Comparison of ENCODE assay signal across 2 cellular contexts in the genomic region with DNA sequence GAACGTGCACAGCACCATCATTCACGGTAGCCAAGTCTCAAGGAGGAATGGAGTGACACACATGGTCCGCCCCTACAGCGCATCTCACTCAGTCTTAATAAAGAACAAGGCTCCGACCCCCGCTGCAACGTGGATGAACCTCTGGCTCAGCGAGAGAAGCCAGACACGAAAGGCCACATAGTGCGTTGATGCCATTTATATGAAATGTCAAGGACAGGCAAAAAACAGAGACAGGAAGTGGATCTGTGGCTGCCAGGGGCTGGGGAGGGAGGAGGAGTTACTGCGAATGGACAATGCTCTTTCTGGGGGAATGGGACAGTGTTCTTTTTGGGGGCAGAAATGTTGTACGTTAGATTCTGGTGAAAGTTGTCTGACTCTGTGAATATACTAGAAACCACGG.
TF ChIP-seq lines count a peak whose summit lies in the region.

No MANE protein-coding gene starts in this region.

TF ChIP-seq in liver, 16 proteins besides CTCF, POLR2A, EP300 and RAD21:
- peak; percentile 27 for TF ChIP-seq NR2F2 (IDR thresholded peaks at IDR 0.05)
- TF ChIP-seq YY1 (IDR thresholded peaks at IDR 0.05), result no peak
- TF ChIP-seq, protein P1, sequence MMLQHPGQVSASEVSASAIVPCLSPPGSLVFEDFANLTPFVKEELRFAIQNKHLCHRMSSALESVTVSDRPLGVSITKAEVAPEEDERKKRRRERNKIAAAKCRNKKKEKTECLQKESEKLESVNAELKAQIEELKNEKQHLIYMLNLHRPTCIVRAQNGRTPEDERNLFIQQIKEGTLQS (IDR thresholded peaks at IDR 0.05), result no peak

TF ChIP-seq in HepG2, 621 proteins besides CTCF, POLR2A, EP300 and RAD21:
- TF ChIP-seq, protein P2, sequence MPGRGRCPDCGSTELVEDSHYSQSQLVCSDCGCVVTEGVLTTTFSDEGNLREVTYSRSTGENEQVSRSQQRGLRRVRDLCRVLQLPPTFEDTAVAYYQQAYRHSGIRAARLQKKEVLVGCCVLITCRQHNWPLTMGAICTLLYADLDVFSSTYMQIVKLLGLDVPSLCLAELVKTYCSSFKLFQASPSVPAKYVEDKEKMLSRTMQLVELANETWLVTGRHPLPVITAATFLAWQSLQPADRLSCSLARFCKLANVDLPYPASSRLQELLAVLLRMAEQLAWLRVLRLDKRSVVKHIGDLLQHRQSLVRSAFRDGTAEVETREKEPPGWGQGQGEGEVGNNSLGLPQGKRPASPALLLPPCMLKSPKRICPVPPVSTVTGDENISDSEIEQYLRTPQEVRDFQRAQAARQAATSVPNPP (CRISPR knock-in tag; IDR thresholded peaks at IDR 0.05), result no peak
- TF ChIP-seq CHD4 (IDR thresholded peaks at IDR 0.05; ENCODE audit: borderline replicate concordance, low read length) (no peak), ZNF543 (CRISPR knock-in tag; IDR thresholded peaks at IDR 0.05) (no peak), CHCHD3 (CRISPR knock-in tag; IDR thresholded peaks at IDR 0.05) (no peak), KDM3A (CRISPR knock-in tag; IDR thresholded peaks at IDR 0.05; ENCODE audit: low read depth) (no peak), HNF4A (CRISPR knock-in tag; IDR thresholded peaks at IDR 0.05) (no peak), TSC22D2 (CRISPR knock-in tag; IDR thresholded peaks at IDR 0.05; ENCODE audit: borderline replicate concordance) (no peak), ZNF577 (CRISPR knock-in tag; IDR thresholded peaks at IDR 0.05; ENCODE audit: borderline replicate concordance, low read depth) (no peak), MEIS2 (CRISPR knock-in tag; IDR thresholded peaks at IDR 0.05) (no peak), TEAD3 (CRISPR knock-in tag; optimal IDR thresholded peaks at IDR 0.05; ENCODE audit: borderline replicate concordance) (no peak), ZNF629 (CRISPR knock-in tag; conservative IDR thresholded peaks at IDR 0.05) (no peak), ZNF564 (CRISPR knock-in tag; IDR thresholded peaks at IDR 0.05) (no peak)
- TF ChIP-seq, protein P3, sequence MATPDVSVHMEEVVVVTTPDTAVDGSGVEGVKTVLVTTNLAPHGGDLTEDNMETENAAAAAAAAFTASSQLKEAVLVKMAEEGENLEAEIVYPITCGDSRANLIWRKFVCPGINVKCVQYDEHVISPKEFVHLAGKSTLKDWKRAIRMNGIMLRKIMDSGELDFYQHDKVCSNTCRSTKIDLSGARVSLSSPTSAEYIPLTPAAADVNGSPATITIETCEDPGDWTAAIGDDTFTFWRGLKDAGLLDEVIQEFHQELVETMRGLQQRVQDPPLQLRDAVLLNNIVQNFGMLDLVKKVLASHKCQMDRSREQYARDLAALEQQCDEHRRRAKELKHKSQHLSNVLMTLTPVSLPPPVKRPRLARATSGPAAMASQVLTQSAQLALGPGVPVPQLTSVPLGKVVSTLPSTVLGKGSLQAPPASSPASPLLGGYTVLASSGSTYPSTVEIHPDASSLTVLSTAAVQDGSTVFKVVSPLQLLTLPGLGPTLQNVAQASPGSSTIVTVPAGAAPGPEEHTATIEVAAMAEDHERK (CRISPR knock-in tag; IDR thresholded peaks at IDR 0.05; ENCODE audit: low read depth), result no peak
- TF ChIP-seq, protein P4, sequence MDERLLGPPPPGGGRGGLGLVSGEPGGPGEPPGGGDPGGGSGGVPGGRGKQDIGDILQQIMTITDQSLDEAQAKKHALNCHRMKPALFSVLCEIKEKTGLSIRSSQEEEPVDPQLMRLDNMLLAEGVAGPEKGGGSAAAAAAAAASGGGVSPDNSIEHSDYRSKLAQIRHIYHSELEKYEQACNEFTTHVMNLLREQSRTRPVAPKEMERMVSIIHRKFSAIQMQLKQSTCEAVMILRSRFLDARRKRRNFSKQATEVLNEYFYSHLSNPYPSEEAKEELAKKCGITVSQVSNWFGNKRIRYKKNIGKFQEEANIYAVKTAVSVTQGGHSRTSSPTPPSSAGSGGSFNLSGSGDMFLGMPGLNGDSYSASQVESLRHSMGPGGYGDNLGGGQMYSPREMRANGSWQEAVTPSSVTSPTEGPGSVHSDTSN (CRISPR knock-in tag; IDR thresholded peaks at IDR 0.05), result no peak
- TF ChIP-seq, protein P5, sequence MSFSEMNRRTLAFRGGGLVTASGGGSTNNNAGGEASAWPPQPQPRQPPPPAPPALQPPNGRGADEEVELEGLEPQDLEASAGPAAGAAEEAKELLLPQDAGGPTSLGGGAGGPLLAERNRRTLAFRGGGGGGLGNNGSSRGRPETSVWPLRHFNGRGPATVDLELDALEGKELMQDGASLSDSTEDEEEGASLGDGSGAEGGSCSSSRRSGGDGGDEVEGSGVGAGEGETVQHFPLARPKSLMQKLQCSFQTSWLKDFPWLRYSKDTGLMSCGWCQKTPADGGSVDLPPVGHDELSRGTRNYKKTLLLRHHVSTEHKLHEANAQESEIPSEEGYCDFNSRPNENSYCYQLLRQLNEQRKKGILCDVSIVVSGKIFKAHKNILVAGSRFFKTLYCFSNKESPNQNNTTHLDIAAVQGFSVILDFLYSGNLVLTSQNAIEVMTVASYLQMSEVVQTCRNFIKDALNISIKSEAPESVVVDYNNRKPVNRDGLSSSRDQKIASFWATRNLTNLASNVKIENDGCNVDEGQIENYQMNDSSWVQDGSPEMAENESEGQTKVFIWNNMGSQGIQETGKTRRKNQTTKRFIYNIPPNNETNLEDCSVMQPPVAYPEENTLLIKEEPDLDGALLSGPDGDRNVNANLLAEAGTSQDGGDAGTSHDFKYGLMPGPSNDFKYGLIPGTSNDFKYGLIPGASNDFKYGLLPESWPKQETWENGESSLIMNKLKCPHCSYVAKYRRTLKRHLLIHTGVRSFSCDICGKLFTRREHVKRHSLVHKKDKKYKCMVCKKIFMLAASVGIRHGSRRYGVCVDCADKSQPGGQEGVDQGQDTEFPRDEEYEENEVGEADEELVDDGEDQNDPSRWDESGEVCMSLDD (CRISPR knock-in tag; IDR thresholded peaks at IDR 0.05; ENCODE audit: borderline replicate concordance), result no peak
- TF ChIP-seq, protein P6, sequence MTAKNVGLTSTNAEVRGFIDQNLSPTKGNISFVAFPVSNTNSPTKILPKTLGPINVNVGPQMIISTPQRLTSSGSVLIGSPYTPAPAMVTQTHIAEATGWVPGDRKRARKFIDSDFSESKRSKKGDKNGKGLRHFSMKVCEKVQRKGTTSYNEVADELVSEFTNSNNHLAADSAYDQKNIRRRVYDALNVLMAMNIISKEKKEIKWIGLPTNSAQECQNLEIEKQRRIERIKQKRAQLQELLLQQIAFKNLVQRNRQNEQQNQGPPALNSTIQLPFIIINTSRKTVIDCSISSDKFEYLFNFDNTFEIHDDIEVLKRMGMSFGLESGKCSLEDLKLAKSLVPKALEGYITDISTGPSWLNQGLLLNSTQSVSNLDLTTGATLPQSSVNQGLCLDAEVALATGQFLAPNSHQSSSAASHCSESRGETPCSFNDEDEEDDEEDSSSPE (CRISPR knock-in tag; IDR thresholded peaks at IDR 0.05), result no peak
